ENCODE assay signal across 8 cellular contexts in the genomic region with DNA sequence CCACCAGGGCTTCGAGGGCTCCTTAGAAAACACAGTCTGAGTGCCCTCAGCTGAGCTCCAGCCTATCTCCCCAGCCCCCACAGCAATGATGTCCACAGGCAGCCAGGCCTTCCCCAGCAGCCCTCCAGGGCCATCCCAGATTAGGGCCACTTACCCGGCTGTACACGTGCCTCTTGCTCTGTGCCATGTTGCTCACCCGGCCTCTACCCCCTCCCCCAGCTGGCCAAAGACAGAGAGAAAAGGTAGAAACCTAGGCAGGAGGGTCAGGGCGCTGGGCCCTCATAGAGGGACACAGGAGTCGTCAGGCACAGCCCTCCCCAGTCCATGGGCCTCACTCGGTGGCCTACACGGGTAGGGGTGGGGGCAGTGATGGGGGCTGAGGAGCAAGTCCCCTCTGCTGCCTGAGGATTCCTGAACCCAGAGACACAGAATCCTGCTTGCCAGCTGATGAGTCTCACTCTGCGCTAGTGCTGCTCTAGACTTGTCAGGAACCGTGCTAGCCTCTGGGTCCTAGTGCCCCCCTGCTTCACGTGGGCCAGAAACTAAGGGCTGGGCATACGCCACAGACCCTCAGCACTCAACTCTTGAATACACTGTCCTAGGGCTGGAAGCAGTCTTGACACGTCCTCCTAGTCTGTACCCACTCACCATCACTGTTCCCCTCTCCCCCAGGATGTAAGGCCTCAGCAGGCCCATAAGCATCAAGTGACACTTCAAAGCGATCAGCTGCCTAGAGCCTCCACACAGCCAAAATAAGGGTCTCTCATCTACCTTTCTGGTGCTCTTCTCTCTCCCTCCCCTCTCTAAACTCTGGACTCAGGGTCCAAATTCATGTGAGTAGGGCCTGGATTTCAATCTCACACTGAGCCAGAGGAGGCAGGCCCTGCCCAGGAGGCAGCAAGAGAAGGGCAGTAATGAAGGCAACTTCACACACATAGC. TPM values are rescaled to one million over a fixed set of nuclear protein-coding genes. Genes with fewer than 3 reads are reported as not detected.
DNase-seq lines count a peak whose midpoint lies in the region; TF ChIP-seq lines count a peak whose summit lies in the region.

A gene (minus strand): TSS at position 461 of the 939 bp plus-strand sequence. CDS start 274 bp downstream, at position 187.

- H4K20me1 ChIP-seq in BLaER1 treated with 17β-estradiol and CSF1 and Interleukin-3, amounts not matched to agents 10 nM and 100 nM, result peaks cover 36 to 94% (median 82%) of the 10 kb centered on the region in 11 experiments; a peak in 19 of 22 replicates
- H4K20me1 ChIP-seq in GM23248 (ENCODE audit: insufficient read depth), result no peaks in the 10 kb centered on the region

- H3K27me3 ChIP-seq in BLaER1 treated with 17β-estradiol and CSF1 and Interleukin-3, amounts not matched to agents 10 nM and 100 nM, result no peaks in the 10 kb centered on the region
- H3K27me3 ChIP-seq in GM23248 (replicated peaks; ENCODE audit: insufficient read depth) (no peaks in the 10 kb centered on the region), spleen (replicated peaks in 1 of 7) (no peaks in the 10 kb centered on the region)

- no peak for TF ChIP-seq POLR2A in spleen (IDR thresholded peaks at IDR 0.05)

- WGBS in GM23248 (ENCODE audit: low coverage in 1 of 2, low lambda C conversion rate in 2 of 2, missing lambda C conversion rate in 2 of 2), 2 experiments, result 8 to 10% methylated on average over 14 of the region's 14 CpGs
- WGBS in spleen, 5 donors, result 53 to 58% (median 55%) methylated on average over 11 to 14 of the region's 14 CpGs

- H3K36me3 ChIP-seq in BLaER1 treated with 17β-estradiol and CSF1 and Interleukin-3, amounts not matched to agents 10 nM and 100 nM, result peaks cover 56 to 87% (median 70%) of the 10 kb centered on the region in 11 experiments
- H3K36me3 ChIP-seq in GM23248 (ENCODE audit: low read depth) (peaks cover 8% of the 10 kb centered on the region; the same call in 1 of the 2 replicates), spleen (peaks cover 0 to 56% (median 19%) of the 10 kb centered on the region in 6 donors)

- H3K79me2 ChIP-seq in GM23248 (ENCODE audit: insufficient read depth), result peaks cover 94% of the 10 kb centered on the region

- in situ Hi-C loops in GM23248 (cut with MboI), result no loop called here

- H3K27ac ChIP-seq in BLaER1 treated with 17β-estradiol and CSF1 and Interleukin-3, amounts not matched to agents 10 nM and 100 nM, result peak within 1 kb of the TSS in 3 of 11 experiments; percentile 7 to 35 (median 34); a peak in 2 of 22 replicates
- H3K27ac ChIP-seq in GM23248 (peak within 1 kb of the TSS; percentile 64), spleen (no peak within 1 kb of the TSS)

- no peaks in the 10 kb centered on the region for H3K9me3 ChIP-seq in BLaER1 treated with 17β-estradiol and CSF1 and Interleukin-3, amounts not matched to agents 10 nM and 100 nM (replicated peaks in 1 of 11)
- H3K9me3 ChIP-seq in GM23248 (ENCODE audit: low read depth) (no peaks in the 10 kb centered on the region), spleen (no peaks in the 10 kb centered on the region)

- 0 out of 20 replicates have a peak within 1 kb of the TSS, but pooled peaks of 1 of the 10 experiments have one; percentile 11 for H3K4me3 ChIP-seq in BLaER1 treated with 17β-estradiol and CSF1 and Interleukin-3, amounts not matched to agents 10 nM and 100 nM
- H3K4me3 ChIP-seq in GM23248, result peak within 1 kb of the TSS; percentile 74
- peak within 1 kb of the TSS in 4 of 8 donors; percentile 7 to 55 (median 22) for H3K4me3 ChIP-seq in spleen

- peak within 1 kb of the TSS; percentile 3 to 67 (median 48); a peak in 19 of 22 replicates for H3K4me2 ChIP-seq in BLaER1 treated with 17β-estradiol and CSF1 and Interleukin-3, amounts not matched to agents 10 nM and 100 nM
- H3K4me2 ChIP-seq in GM23248 (ENCODE audit: unreplicated experiment), result peak within 1 kb of the TSS; percentile 89

- H3F3A ChIP-seq in GM23248 (ENCODE audit: insufficient read depth), result peaks cover 28% of the 10 kb centered on the region

- no peaks in the 10 kb centered on the region for H3K9me2 ChIP-seq in GM23248 (ENCODE audit: insufficient read depth)

- peaks cover 23 to 41% (median 34%) of the 10 kb centered on the region in 10 experiments for H3K4me1 ChIP-seq in BLaER1 treated with 17β-estradiol and CSF1 and Interleukin-3, amounts not matched to agents 10 nM and 100 nM
- H3K4me1 ChIP-seq in GM23248 (ENCODE audit: insufficient read depth), result peaks cover 51% of the 10 kb centered on the region
- peaks cover 8 to 59% (median 47%) of the 10 kb centered on the region in 6 donors for H3K4me1 ChIP-seq in spleen

- TF ChIP-seq CTCF in spleen (IDR thresholded peaks at IDR 0.05 in 8 of 11, conservative IDR thresholded peaks at IDR 0.05 in 3 of 11), result no peak

- no peak within 1 kb of the TSS for H2AFZ ChIP-seq in GM23248

- DNase-seq in GM23248, result peak; percentile 90
- peak; percentile 28 to 52 for DNase-seq in dermis microvascular lymphatic vessel endothelial cell (ENCODE audit: low read depth in 2 of 2)
- peak; percentile 86 for DNase-seq in left kidney (ENCODE audit: low read depth, low spot score)
- no peak for DNase-seq in spleen
- DNase-seq in AML-193 (lab: John Stamatoyannopoulos, UW), result no peak
- DNase-seq in GOT3 (lab: John Stamatoyannopoulos, UW), result no peak

- intact Hi-C loops in T-helper 2 cell treated with Interferon-gamma antibody and Interleukin-4, amounts not matched to agents 100 ng/mL and 5 ng/mL, for 36 hours (cut with micrococcal nuclease), result no loop called here
- intact Hi-C loops in spleen (cut with DNase I; ENCODE audit: low total_unique reads), result no loop called here

- peak within 1 kb of the TSS in 9 of 11 experiments; percentile 3 to 65 (median 51); a peak in 15 of 22 replicates for H3K9ac ChIP-seq in BLaER1 treated with 17β-estradiol and CSF1 and Interleukin-3, amounts not matched to agents 10 nM and 100 nM
- peak within 1 kb of the TSS; percentile 81 for H3K9ac ChIP-seq in GM23248

RNA-seq across cellular contexts. Expression of the gene that starts here (rescaled TPM):
- 172 and 176 TPM in 2 replicates for total RNA-seq in GM23248 (2014; rRNA removed; shearing (Covaris generic))
- polyA plus RNA-seq in GM23248 (2016; fragmentation: Nextera tagmentation; extraction: Ambion mirVana), result 169 and 171 TPM in 2 replicates
- total RNA-seq in T-helper 2 cell treated with Interferon-gamma antibody and Interleukin-4, amounts not matched to agents 100 ng/mL and 5 ng/mL, for 36 hours, result 105 and 110 TPM in 2 replicates
- 105 and 136 TPM in 2 replicates for total RNA-seq in dermis microvascular lymphatic vessel endothelial cell
- 100 to 1,000 TPM in 4 of 7 donors, 10 to 100 TPM in 3; 81.8 to 113 (median 100) TPM for total RNA-seq in spleen
- polyA plus RNA-seq in spleen, result 10 to 100 TPM; 47.8 to 77.2 (median 53.7) TPM

Comparison
In these comparisons a context has a peak if more than half of its experiments do, and no peak if none do; other contexts are left out.
1. DNase-seq: peak in GM23248 (single experiment), dermis microvascular lymphatic vessel endothelial cell (2 of 2) and left kidney (single experiment); none in spleen (single experiment), AML-193 (0 of 2) and GOT3 (single experiment).